In genomic region chr2:187567126-187567525, GRCh38 we compare ENCODE assay signal across 1 cellular context.
TF ChIP-seq lines count a peak whose summit lies in the region.

No MANE protein-coding gene starts in this region.

TF ChIP-seq in WTC11, 78 proteins besides CTCF, POLR2A, EP300 and RAD21 (continued from another document):
- TF ChIP-seq, protein P1, sequence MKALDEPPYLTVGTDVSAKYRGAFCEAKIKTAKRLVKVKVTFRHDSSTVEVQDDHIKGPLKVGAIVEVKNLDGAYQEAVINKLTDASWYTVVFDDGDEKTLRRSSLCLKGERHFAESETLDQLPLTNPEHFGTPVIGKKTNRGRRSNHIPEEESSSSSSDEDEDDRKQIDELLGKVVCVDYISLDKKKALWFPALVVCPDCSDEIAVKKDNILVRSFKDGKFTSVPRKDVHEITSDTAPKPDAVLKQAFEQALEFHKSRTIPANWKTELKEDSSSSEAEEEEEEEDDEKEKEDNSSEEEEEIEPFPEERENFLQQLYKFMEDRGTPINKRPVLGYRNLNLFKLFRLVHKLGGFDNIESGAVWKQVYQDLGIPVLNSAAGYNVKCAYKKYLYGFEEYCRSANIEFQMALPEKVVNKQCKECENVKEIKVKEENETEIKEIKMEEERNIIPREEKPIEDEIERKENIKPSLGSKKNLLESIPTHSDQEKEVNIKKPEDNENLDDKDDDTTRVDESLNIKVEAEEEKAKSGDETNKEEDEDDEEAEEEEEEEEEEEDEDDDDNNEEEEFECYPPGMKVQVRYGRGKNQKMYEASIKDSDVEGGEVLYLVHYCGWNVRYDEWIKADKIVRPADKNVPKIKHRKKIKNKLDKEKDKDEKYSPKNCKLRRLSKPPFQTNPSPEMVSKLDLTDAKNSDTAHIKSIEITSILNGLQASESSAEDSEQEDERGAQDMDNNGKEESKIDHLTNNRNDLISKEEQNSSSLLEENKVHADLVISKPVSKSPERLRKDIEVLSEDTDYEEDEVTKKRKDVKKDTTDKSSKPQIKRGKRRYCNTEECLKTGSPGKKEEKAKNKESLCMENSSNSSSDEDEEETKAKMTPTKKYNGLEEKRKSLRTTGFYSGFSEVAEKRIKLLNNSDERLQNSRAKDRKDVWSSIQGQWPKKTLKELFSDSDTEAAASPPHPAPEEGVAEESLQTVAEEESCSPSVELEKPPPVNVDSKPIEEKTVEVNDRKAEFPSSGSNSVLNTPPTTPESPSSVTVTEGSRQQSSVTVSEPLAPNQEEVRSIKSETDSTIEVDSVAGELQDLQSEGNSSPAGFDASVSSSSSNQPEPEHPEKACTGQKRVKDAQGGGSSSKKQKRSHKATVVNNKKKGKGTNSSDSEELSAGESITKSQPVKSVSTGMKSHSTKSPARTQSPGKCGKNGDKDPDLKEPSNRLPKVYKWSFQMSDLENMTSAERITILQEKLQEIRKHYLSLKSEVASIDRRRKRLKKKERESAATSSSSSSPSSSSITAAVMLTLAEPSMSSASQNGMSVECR (CRISPR knock-in tag; IDR thresholded peaks at IDR 0.05; ENCODE audit: borderline replicate concordance): no peak
TF ChIP-seq in WTC11: peak in this region for 0.
